18 cellular contexts compared by ENCODE assay signal in the genomic region with DNA sequence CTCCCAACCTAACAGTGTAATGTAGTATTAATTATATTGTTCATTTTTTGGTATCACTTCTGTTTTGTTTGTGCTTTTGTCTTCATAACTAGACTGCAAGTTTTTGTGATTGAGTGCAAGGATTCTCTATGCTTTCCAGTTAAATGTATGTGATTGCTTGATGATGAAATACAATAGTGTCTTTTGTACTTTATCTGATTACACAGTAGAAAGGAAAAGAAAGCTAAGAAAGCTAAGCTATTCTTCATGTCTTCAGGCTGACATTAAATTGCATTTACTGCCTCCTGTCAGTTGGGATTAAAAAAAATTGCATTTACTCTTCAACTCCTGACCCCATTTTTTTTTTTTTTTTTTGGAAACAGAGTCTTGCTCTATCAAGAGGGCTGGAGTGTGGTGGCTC. TPM values are rescaled to one million over a fixed set of nuclear protein-coding genes. Genes with fewer than 3 reads are reported as not detected.
A peak's percentile ranks its signal among the peaks of the same experiment; 100 is the strongest.
DNase-seq lines count a peak whose midpoint lies in the region; ATAC-seq, FAIRE-seq and TF ChIP-seq lines count a peak whose summit lies in the region.
"Had no signal": no experiment of that assay in that cellular context is flagged by ENCODE, and none has a peak within 500 bp of the region (broad histone marks: within the 10 kb centered on the region; RNA-seq: fewer than 3 reads in every experiment).

No MANE protein-coding gene starts in this region.

- intact Hi-C loops in K562 (cut with micrococcal nuclease): no loop called here
- intact Hi-C loops in CD8-positive, alpha-beta T cell (cut with DNase I, micrococcal nuclease): no loop called here

- no peak overlapping the region for H3K4me3 Mint-ChIP-seq in T-helper 2 cell treated with Interferon-gamma antibody and Interleukin-4, amounts not matched to agents 5 μg/mL and 100 μg/mL, for 36 hours
- H3K4me3 Mint-ChIP-seq in nephron progenitor cell: no peak overlapping the region
- no peak overlapping the region for H3K4me3 Mint-ChIP-seq in CD8-positive, alpha-beta T cell
- H3K4me3 Mint-ChIP-seq: CD4-positive, CD25-positive, alpha-beta regulatory T cell had no signal

- no peaks in the 10 kb centered on the region; the same call in 2 of the 3 replicates for H3K79me2 ChIP-seq in K562 (ENCODE audit: control insufficient read depth, insufficient read depth, low read length)

- no peak for ATAC-seq in K562
- no peak for ATAC-seq in CD8-positive, alpha-beta T cell
- ATAC-seq: HepG2 had no signal

- in situ Hi-C loops in K562 (cut with MboI): no loop called here

- no peak for TF ChIP-seq POLR2A in K562 (conservative IDR thresholded peaks at IDR 0.05)

- no TSS peak for BruUV-seq in K562 (replicated peaks; lab: Mats Ljungman, UMichigan)

- no peaks in the 10 kb centered on the region for H3K9me1 ChIP-seq in K562 (ENCODE audit: control insufficient read depth, insufficient read depth, low read length)

- POLR2A ChIA-PET in HEK293 (lab: Yijun Ruan, JAX) (interaction anchor here (1.0 kb wide), 1 partner anchor 113 kb away, joined by 5 read pairs; a partner anchor contains a TSS), K562 (lab: Yijun Ruan, JAX) (interaction anchor here (0.8 kb wide), 1 partner anchor 119 kb away, joined by 5 read pairs; no protein-coding TSS in a partner anchor)
- POLR2A ChIA-PET in CD8-positive, alpha-beta T cell (lab: Charles Lee): no interaction called here

- CTCF ChIA-PET in HEK293 (lab: Yijun Ruan, JAX): no interaction called here
- CTCF ChIA-PET in K562 (lab: Yijun Ruan, JAX; ENCODE audit: low intra/inter-chr PET ratio): no interaction called here
- CTCF ChIA-PET in CD8-positive, alpha-beta T cell (lab: Charles Lee): interaction anchor here (0.8 kb wide), 1 partner anchor 15 kb away, joined by 3 read pairs; no protein-coding TSS in a partner anchor

- FAIRE-seq in K562 (lab: Jason Lieb, UNC): no peak
- FAIRE-seq: G401.6, GM12891, H1, HepG2, HTR-8/SVneo had no signal

- H3K36me3 ChIP-seq in HEK293 (ENCODE audit: control insufficient read depth in 2 of 2, insufficient read depth in 1 of 2, low read length in 2 of 2): peaks cover 3 to 15% of the 10 kb centered on the region in 2 experiments; a peak in 2 of 3 replicates
- peaks cover 41% of the 10 kb centered on the region; the same call in 2 of the 3 replicates for H3K36me3 ChIP-seq in K562 (ENCODE audit: control insufficient read depth, insufficient read depth, low read length)
- no peaks in the 10 kb centered on the region for H3K36me3 ChIP-seq in CD8-positive, alpha-beta T cell (ENCODE audit: insufficient read depth, low read length)

- H3K4me2 ChIP-seq in K562 (ENCODE audit: insufficient read depth, low read length): no peak overlapping the region
- H3K4me2 ChIP-seq: BLaER1 treated with 17β-estradiol and CSF1 and Interleukin-3, amounts not matched to agents 10 nM and 100 nM had no signal

- TF ChIP-seq RAD21 in K562 (CRISPR knock-in tag; conservative IDR thresholded peaks at IDR 0.05 in 1 of 2, IDR thresholded peaks at IDR 0.05 in 1 of 2): no peak

- no peak overlapping the region for H3K9ac ChIP-seq in K562 (ENCODE audit: insufficient read depth in 1 of 2, low read depth in 2 of 2, low read length in 2 of 2)
- H3K9ac ChIP-seq: BLaER1 treated with 17β-estradiol and CSF1 and Interleukin-3, amounts not matched to agents 10 nM and 100 nM had no signal

- H4K20me1 ChIP-seq in K562 (replicated peaks; ENCODE audit: control insufficient read depth, insufficient read depth, low read length): no peaks in the 10 kb centered on the region

- H3K27me3 Mint-ChIP-seq in T-helper 2 cell treated with Interferon-gamma antibody and Interleukin-4, amounts not matched to agents 5 μg/mL and 100 μg/mL, for 36 hours (ENCODE audit: low read depth): no peaks in the 10 kb centered on the region
- H3K27me3 Mint-ChIP-seq in nephron progenitor cell (ENCODE audit: low read depth, poor library complexity): peaks cover 2% of the 10 kb centered on the region
- H3K27me3 Mint-ChIP-seq in CD8-positive, alpha-beta T cell (ENCODE audit: low read depth): no peaks in the 10 kb centered on the region
- H3K27me3 Mint-ChIP-seq: CD4-positive, CD25-positive, alpha-beta regulatory T cell had no signal

- no peak overlapping the region for H2AFZ ChIP-seq in K562 (ENCODE audit: low read depth, low read length)

- peak overlapping the region; percentile 13 for H3K27ac Mint-ChIP-seq in T-helper 2 cell treated with Interferon-gamma antibody and Interleukin-4, amounts not matched to agents 5 μg/mL and 100 μg/mL, for 36 hours
- peak overlapping the region; percentile 96 for H3K27ac Mint-ChIP-seq in nephron progenitor cell
- no peak overlapping the region for H3K27ac Mint-ChIP-seq in CD8-positive, alpha-beta T cell
- H3K27ac Mint-ChIP-seq: CD4-positive, CD25-positive, alpha-beta regulatory T cell had no signal

- DNase-seq in T-helper 2 cell treated with Interferon-gamma antibody and Interleukin-4, amounts not matched to agents 5 μg/mL and 100 μg/mL, for 36 hours (ENCODE audit: low spot score): no peak
- no peak for DNase-seq in T-helper 2 cell
- DNase-seq in K562 (ENCODE audit: extremely low read depth in 1 of 4, low spot score in 3 of 4): no peak
- no peak for DNase-seq in nephron progenitor cell
- no peak for DNase-seq in CD8-positive, alpha-beta T cell
- DNase-seq in GOT3 (lab: John Stamatoyannopoulos, UW): no peak
- DNase-seq: 8988T; ACHN; CD4-positive, CD25-positive, alpha-beta regulatory T cell; DMS79 had no signal

- no peaks in the 10 kb centered on the region for H3K4me1 ChIP-seq in HEK293 (ENCODE audit: control insufficient read depth, insufficient read depth, low read length)
- H3K4me1 ChIP-seq in K562 (replicated peaks in 1 of 2; ENCODE audit: control insufficient read depth in 2 of 2, insufficient read depth in 2 of 2, low read length in 2 of 2): no peaks in the 10 kb centered on the region
- H3K4me1 ChIP-seq in CD8-positive, alpha-beta T cell (ENCODE audit: insufficient read depth, low read length): no peaks in the 10 kb centered on the region

- H3K9me3 ChIP-seq in HEK293 (ENCODE audit: control insufficient read depth, insufficient read depth, low read depth, low read length) (no peaks in the 10 kb centered on the region), K562 (replicated peaks; ENCODE audit: control insufficient read depth, insufficient read depth, low read depth, low read length) (no peaks in the 10 kb centered on the region)
- H3K9me3 ChIP-seq in CD8-positive, alpha-beta T cell (ENCODE audit: low read length): no peaks in the 10 kb centered on the region
- H3K9me3 ChIP-seq: BLaER1 treated with 17β-estradiol and CSF1 and Interleukin-3, amounts not matched to agents 10 nM and 100 nM; HAP-1 had no signal

- H3K9me3 Mint-ChIP-seq in T-helper 2 cell treated with Interferon-gamma antibody and Interleukin-4, amounts not matched to agents 5 μg/mL and 100 μg/mL, for 36 hours: no peaks in the 10 kb centered on the region
- no peaks in the 10 kb centered on the region for H3K9me3 Mint-ChIP-seq in nephron progenitor cell
- no peaks in the 10 kb centered on the region for H3K9me3 Mint-ChIP-seq in CD8-positive, alpha-beta T cell
- H3K9me3 Mint-ChIP-seq: CD4-positive, CD25-positive, alpha-beta regulatory T cell had no signal

- TF ChIP-seq EP300 in K562 (IDR thresholded peaks at IDR 0.05; ENCODE audit: low read length): no peak

- H3K27me3 ChIP-seq in K562 (ENCODE audit: control insufficient read depth in 2 of 2, insufficient read depth in 2 of 2, low read length in 2 of 2): no peaks in the 10 kb centered on the region
- no peaks in the 10 kb centered on the region for H3K27me3 ChIP-seq in CD8-positive, alpha-beta T cell (ENCODE audit: insufficient read depth, low read length)
- H3K27me3 ChIP-seq: BLaER1 treated with 17β-estradiol and CSF1 and Interleukin-3, amounts not matched to agents 10 nM and 100 nM had no signal

- TF ChIP-seq CTCF in HEK293 (tag by site-specific recombination; IDR thresholded peaks at IDR 0.05) (no peak), K562 (IDR thresholded peaks at IDR 0.05 in 2 of 3, conservative IDR thresholded peaks at IDR 0.05 in 1 of 3; ENCODE audit: insufficient read depth in 2 of 3, low read depth in 1 of 3, low read length in 3 of 3) (no peak), nephron progenitor cell (IDR thresholded peaks at IDR 0.05) (no peak)
- no peak for TF ChIP-seq CTCF in CD8-positive, alpha-beta T cell (IDR thresholded peaks at IDR 0.05)

- H3K36me3 Mint-ChIP-seq in T-helper 2 cell treated with Interferon-gamma antibody and Interleukin-4, amounts not matched to agents 5 μg/mL and 100 μg/mL, for 36 hours (ENCODE audit: low read depth): peaks cover 24% of the 10 kb centered on the region
- peaks cover 63% of the 10 kb centered on the region for H3K36me3 Mint-ChIP-seq in nephron progenitor cell (ENCODE audit: low read depth)
- H3K36me3 Mint-ChIP-seq in CD8-positive, alpha-beta T cell: peaks cover 31% of the 10 kb centered on the region

- H3K4me1 Mint-ChIP-seq in T-helper 2 cell treated with Interferon-gamma antibody and Interleukin-4, amounts not matched to agents 5 μg/mL and 100 μg/mL, for 36 hours (ENCODE audit: low read depth): peaks cover 24% of the 10 kb centered on the region
- H3K4me1 Mint-ChIP-seq in nephron progenitor cell: no peaks in the 10 kb centered on the region
- peaks cover 15% of the 10 kb centered on the region for H3K4me1 Mint-ChIP-seq in CD8-positive, alpha-beta T cell (ENCODE audit: low read depth)

- H3K4me3 ChIP-seq in HEK293 (ENCODE audit: low read depth, low read length): no peak overlapping the region
- H3K4me3 ChIP-seq in K562: no peak overlapping the region
- no peak overlapping the region for H3K4me3 ChIP-seq in CD8-positive, alpha-beta T cell (ENCODE audit: low read depth, low read length)
- H3K4me3 ChIP-seq: BLaER1 treated with 17β-estradiol and CSF1 and Interleukin-3, amounts not matched to agents 10 nM and 100 nM; HAP-1 had no signal

- H3K27ac ChIP-seq in HEK293 (ENCODE audit: extremely low read depth, low read depth, low read length) (no peak overlapping the region), K562 (ENCODE audit: extremely low read depth, low read depth, low read length) (no peak overlapping the region)
- no peak overlapping the region for H3K27ac ChIP-seq in CD8-positive, alpha-beta T cell (ENCODE audit: low read depth, low read length)
- H3K27ac ChIP-seq: BLaER1 treated with 17β-estradiol and CSF1 and Interleukin-3, amounts not matched to agents 10 nM and 100 nM had no signal

RNA-seq across cellular contexts. Expression of a gene that starts 28.5 kb away (rescaled TPM):
- total RNA-seq in K562 (2011; cell fraction: chromatin; rRNA removed; ENCODE audit: low replicate concordance): 19.7 and 32.4 TPM in 2 replicates
- 10.7 and 11.7 TPM in 2 replicates for total RNA-seq in K562 (2011; cell fraction: nucleolus; rRNA removed)
- total RNA-seq in K562 (2011; cell fraction: nucleoplasm; rRNA removed): 18.3 and 24.4 TPM in 2 replicates
- total RNA-seq in K562 (2014; rRNA removed) (26.4 and 28.7 TPM in 2 replicates), K562 (2014; rRNA removed; fragmentation: Illumina TruSeq; extraction: Trizol) (28.2 and 31.3 TPM in 2 replicates), K562 (2015; rRNA removed; fragmentation: Illumina TruSeq; extraction: Trizol) (33.0 and 34.0 TPM in 2 replicates), K562 (2021) (23.3 and 31.5 TPM in 2 replicates)
- polyA plus RNA-seq in K562 (2011; rRNA removed) (33.4 and 40.7 TPM in 2 replicates), K562 (2014; fragmentation: Illumina TruSeq; extraction: Trizol) (40.4 and 45.4 TPM in 2 replicates), K562 (2014; fragmentation: Nextera tagmentation; extraction: Ambion mirVana) (1 to 10 TPM; 7.6 to 9.1 TPM), K562 (2014; rRNA removed) (45.4 and 69.5 TPM in 2 replicates)
- polyA plus RNA-seq in K562 (2011; cell fraction: cytosol; rRNA removed): 16.4 and 22.4 TPM in 2 replicates
- polyA plus RNA-seq in K562 (2011; cell fraction: nucleus; rRNA removed): 8.8 and 15.8 TPM in 2 replicates
- 23.4 and 24.7 TPM in 2 replicates for polyA plus RNA-seq in K562 (2012)
- polyA minus RNA-seq in K562 (2011; rRNA and poly(A)+ RNA removed): 25.8 and 26.4 TPM in 2 replicates
- polyA minus RNA-seq in K562 (2011; cell fraction: cytosol; rRNA and poly(A)+ RNA removed): 15.7 and 20.6 TPM in 2 replicates
- polyA minus RNA-seq in K562 (2011; cell fraction: nucleus; rRNA and poly(A)+ RNA removed): 4.0 and 7.9 TPM in 2 replicates
- 10 to 100 TPM; 33.2 to 41.6 TPM for total RNA-seq in CD8-positive, alpha-beta T cell

RNA-seq across cellular contexts. Expression of a gene that starts 43.1 kb away (rescaled TPM):
- 23.9 and 33.1 TPM in 2 replicates for total RNA-seq in K562 (2011; cell fraction: chromatin; rRNA removed; ENCODE audit: low replicate concordance)
- 16.5 and 17.4 TPM in 2 replicates for total RNA-seq in K562 (2011; cell fraction: nucleolus; rRNA removed)
- total RNA-seq in K562 (2011; cell fraction: nucleoplasm; rRNA removed): 17.2 and 25.4 TPM in 2 replicates
- total RNA-seq in K562 (2014; rRNA removed) (38.1 and 44.9 TPM in 2 replicates), K562 (2014; rRNA removed; fragmentation: Illumina TruSeq; extraction: Trizol) (43.5 and 53.1 TPM in 2 replicates), K562 (2015; rRNA removed; fragmentation: Illumina TruSeq; extraction: Trizol) (33.7 and 36.2 TPM in 2 replicates), K562 (2021) (28.7 and 29.5 TPM in 2 replicates)
- polyA plus RNA-seq in K562 (2011; rRNA removed) (28.9 and 45.0 TPM in 2 replicates), K562 (2014; fragmentation: Illumina TruSeq; extraction: Trizol) (33.2 and 40.6 TPM in 2 replicates), K562 (2014; fragmentation: Nextera tagmentation; extraction: Ambion mirVana) (10 to 100 TPM; 87.0 to 93.4 TPM), K562 (2014; rRNA removed) (46.8 TPM in 2 replicates)
- 10.9 and 23.7 TPM in 2 replicates for polyA plus RNA-seq in K562 (2011; cell fraction: cytosol; rRNA removed)
- polyA plus RNA-seq in K562 (2011; cell fraction: nucleus; rRNA removed): 4.9 and 9.6 TPM in 2 replicates
- polyA plus RNA-seq in K562 (2012): 16.8 and 35.5 TPM in 2 replicates
- polyA minus RNA-seq in K562 (2011; rRNA and poly(A)+ RNA removed): 22.6 and 24.8 TPM in 2 replicates
- polyA minus RNA-seq in K562 (2011; cell fraction: cytosol; rRNA and poly(A)+ RNA removed): 7.1 and 8.2 TPM in 2 replicates
- 3.8 and 10.8 TPM in 2 replicates for polyA minus RNA-seq in K562 (2011; cell fraction: nucleus; rRNA and poly(A)+ RNA removed)
- 1 to 10 TPM; 1.5 to 1.6 TPM for total RNA-seq in CD8-positive, alpha-beta T cell

RNA-seq across cellular contexts. Expression of a gene that starts 48.3 kb away (rescaled TPM):
- total RNA-seq in K562 (2011; cell fraction: chromatin; rRNA removed; ENCODE audit: low replicate concordance): 9.4 and 24.3 TPM in 2 replicates
- total RNA-seq in K562 (2011; cell fraction: nucleolus; rRNA removed): 24.0 and 25.1 TPM in 2 replicates
- total RNA-seq in K562 (2011; cell fraction: nucleoplasm; rRNA removed): 8.3 and 12.6 TPM in 2 replicates
- total RNA-seq in K562 (2014; rRNA removed) (68.4 and 72.3 TPM in 2 replicates), K562 (2014; rRNA removed; fragmentation: Illumina TruSeq; extraction: Trizol) (2.4 and 4.5 TPM in 2 replicates), K562 (2015; rRNA removed; fragmentation: Illumina TruSeq; extraction: Trizol) (11.3 and 13.4 TPM in 2 replicates), K562 (2021) (33.3 and 35.8 TPM in 2 replicates)
- polyA plus RNA-seq in K562 (2011; rRNA removed) (9.1 and 11.5 TPM in 2 replicates), K562 (2014; fragmentation: Illumina TruSeq; extraction: Trizol) (4.0 and 10.5 TPM in 2 replicates), K562 (2014; fragmentation: Nextera tagmentation; extraction: Ambion mirVana) (under 1 TPM; 0.14 to 0.55 TPM), K562 (2014; rRNA removed) (34.4 and 34.8 TPM in 2 replicates)
- 14.0 and 24.3 TPM in 2 replicates for polyA plus RNA-seq in K562 (2011; cell fraction: cytosol; rRNA removed)
- polyA plus RNA-seq in K562 (2011; cell fraction: nucleus; rRNA removed): 19.8 and 25.1 TPM in 2 replicates
- 18.4 and 67.5 TPM in 2 replicates for polyA plus RNA-seq in K562 (2012)
- polyA minus RNA-seq in K562 (2011; rRNA and poly(A)+ RNA removed): 2.2 and 6.8 TPM in 2 replicates
- 12.3 and 17.9 TPM in 2 replicates for polyA minus RNA-seq in K562 (2011; cell fraction: cytosol; rRNA and poly(A)+ RNA removed)
- 7.7 and 8.9 TPM in 2 replicates for polyA minus RNA-seq in K562 (2011; cell fraction: nucleus; rRNA and poly(A)+ RNA removed)
- total RNA-seq in CD8-positive, alpha-beta T cell: under 1 TPM in 1 of 2 experiments, not detected in 1; 0.50 TPM
- total RNA-seq: CD4-positive, CD25-positive, alpha-beta regulatory T cell had no signal
- polyA plus RNA-seq: CD4-positive, CD25-positive, alpha-beta regulatory T cell had no signal

Comparison
In these comparisons a context has a peak if more than half of its experiments do, and no peak if none do; other contexts are left out.
1. RNA of a gene that starts 43.1 kb away (total RNA-seq): 16.5 to 53.1 TPM in K562; 1.5 to 1.6 TPM in CD8-positive, alpha-beta T cell; every median in the first group is over 4 times any median in the second.